ENCODE assay signal across 13 cellular contexts in the genomic region with DNA sequence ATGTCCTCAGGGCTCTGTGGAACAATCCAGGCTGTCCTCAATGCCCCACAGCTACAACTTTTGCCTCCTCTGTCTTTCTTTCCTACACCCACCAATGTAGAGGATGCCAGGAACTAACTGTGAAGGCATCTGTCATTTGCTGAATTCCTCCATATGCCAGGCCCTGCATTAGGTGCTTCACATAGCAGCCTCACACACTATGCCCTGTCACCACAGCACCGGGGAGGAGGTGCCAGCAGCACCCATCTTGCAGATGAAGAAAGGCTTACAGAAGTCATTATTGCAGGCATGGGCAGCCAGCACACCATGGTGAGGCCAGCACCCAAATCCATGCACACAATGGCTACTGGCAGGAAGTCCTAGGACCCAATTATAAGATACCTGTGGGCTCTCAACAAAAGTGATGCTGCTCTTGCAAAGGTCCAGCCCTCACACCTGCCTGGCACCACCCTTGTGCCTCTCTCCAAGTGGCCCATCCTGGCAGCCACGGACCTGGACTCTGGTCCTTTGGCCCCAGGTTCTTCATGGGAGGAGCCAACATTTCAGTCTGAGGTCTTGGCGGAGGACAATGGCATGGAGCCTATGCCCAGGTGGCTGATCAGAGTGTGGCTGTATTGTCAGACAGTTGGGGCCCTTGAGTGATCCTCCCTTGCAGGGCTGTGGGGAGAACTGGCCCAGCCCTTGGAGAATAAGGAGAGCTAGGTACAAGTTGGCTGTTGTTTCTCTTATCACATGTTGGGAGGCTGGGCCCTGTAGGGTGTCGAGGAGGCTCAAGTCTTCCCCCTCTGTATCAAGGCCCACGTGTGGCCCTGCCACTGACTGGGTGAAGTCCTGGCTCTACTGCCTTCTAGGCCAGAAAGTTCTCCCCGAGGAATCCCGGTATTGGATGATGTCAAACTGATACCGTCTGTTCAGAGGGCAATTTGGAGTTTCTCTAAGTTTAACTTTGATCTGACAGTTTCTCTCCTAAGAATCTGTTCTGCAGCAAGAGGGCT. TPM values are rescaled to one million over a fixed set of nuclear protein-coding genes. Genes with fewer than 3 reads are reported as not detected.
"Had no signal": no experiment of that assay in that cellular context is flagged by ENCODE, and none has a peak within 500 bp of the region (broad histone marks: within the 10 kb centered on the region; RNA-seq: fewer than 3 reads in every experiment).

No MANE protein-coding gene starts in this region.

- H3K9me3 ChIP-seq: esophagus muscularis mucosa, tibial artery, vagina had no signal

- H2AFZ ChIP-seq: parathyroid adenoma had no signal

- H3K27me3 ChIP-seq: esophagus muscularis mucosa, tibial artery, vagina had no signal

- H3K4me3 ChIP-seq: esophagus muscularis mucosa, tibial artery, vagina had no signal

- H3K27ac ChIP-seq: esophagus muscularis mucosa, parathyroid adenoma, tibial artery, vagina had no signal

- DNase-seq: activated CD4-positive, alpha-beta T cell treated with anti-CD3 and anti-CD28 coated beads for 48 hours; activated CD8-positive, alpha-beta T cell treated with anti-CD3 and anti-CD28 coated beads, Interleukin-2, amount 10 ng/mL, durations not matched to agents 7 days and 5 days; amniotic stem cell; left cardiac atrium; mammary epithelial cell; SW 1271 had no signal

- H3K79me2 ChIP-seq: parathyroid adenoma had no signal

- H3K4me1 ChIP-seq: esophagus muscularis mucosa, tibial artery had no signal

- H3K36me3 ChIP-seq: esophagus muscularis mucosa, tibial artery, vagina had no signal

- ATAC-seq: activated CD8-positive, alpha-beta T cell treated with anti-CD3 and anti-CD28 coated beads, Interleukin-2, amount 10 ng/mL, durations not matched to agents 7 days and 5 days; activated naive CD4-positive, alpha-beta T cell treated with anti-CD3 and anti-CD28 coated beads, Interleukin-2, amount 50 U/mL, for 72 hours; activated T-helper 17 cell treated with anti-CD3 and anti-CD28 coated beads, Interleukin-2, amount 50 U/mL, for 72 hours; left cardiac atrium; stimulated activated effector memory CD8-positive, alpha-beta T cell treated with anti-CD3 and anti-CD28 coated beads, Interleukin-12 subunit alpha, Interleukin-12 subunit beta, amount 100 ng/mL, for 72 hours had no signal

RNA-seq across cellular contexts. Expression of a gene that starts 14.4 kb away (rescaled TPM):
- total RNA-seq: activated CD8-positive, alpha-beta T cell treated with anti-CD3 and anti-CD28 coated beads, Interleukin-2, amount 10 ng/mL, durations not matched to agents 7 days and 5 days; activated naive CD4-positive, alpha-beta T cell treated with anti-CD3 and anti-CD28 coated beads, Interleukin-2, amount 50 U/mL, for 72 hours; activated T-helper 17 cell treated with anti-CD3 and anti-CD28 coated beads, Interleukin-2, amount 50 U/mL, for 72 hours; esophagus muscularis mucosa; vagina had no signal

RNA-seq across cellular contexts. Expression of a gene that starts 33.8 kb away (rescaled TPM):
- total RNA-seq: activated CD8-positive, alpha-beta T cell treated with anti-CD3 and anti-CD28 coated beads, Interleukin-2, amount 10 ng/mL, durations not matched to agents 7 days and 5 days; mammary epithelial cell had no signal
- polyA plus RNA-seq: mammary epithelial cell had no signal
